8 cellular contexts compared by ENCODE assay signal in the genomic region with DNA sequence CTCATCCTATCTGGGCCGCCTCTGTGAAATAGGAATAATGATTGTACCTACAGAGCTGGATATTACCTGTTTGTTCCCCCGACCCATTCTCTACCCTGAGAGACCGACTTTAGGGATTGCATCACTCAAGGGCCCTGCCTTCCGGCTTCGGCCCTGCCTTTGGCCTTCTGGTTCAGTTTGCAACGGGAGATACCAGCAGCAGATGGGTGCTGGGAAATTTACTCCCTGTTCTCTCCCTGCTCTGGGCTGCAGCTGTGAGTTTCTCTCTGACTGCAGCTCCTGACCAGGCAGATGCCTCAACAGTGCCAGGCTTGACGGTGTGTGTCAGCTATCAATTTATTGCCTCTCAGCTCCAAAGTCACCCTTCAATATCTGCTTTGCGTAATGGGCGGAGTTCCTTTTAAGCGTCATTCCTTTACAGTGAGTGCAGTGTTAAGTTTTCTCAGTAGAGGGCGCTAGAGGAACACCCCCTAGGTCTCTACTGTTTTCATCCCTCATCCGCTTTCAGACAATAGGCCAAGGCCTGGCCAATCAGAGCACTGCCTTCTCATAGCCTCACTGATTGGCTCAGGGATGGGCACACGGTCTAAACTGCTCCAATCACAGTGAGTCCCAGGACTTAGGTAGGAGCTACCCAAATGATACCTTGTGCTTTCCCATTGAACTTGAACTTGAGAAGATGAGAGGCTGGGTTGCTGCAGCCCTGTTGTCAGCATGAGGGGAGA. TPM values are rescaled to one million over a fixed set of nuclear protein-coding genes. Genes with fewer than 3 reads are reported as not detected.
DNase-seq lines count a peak whose midpoint lies in the region; TF ChIP-seq lines count a peak whose summit lies in the region.

No MANE protein-coding gene starts in this region.

- intact Hi-C loops in A673 (cut with micrococcal nuclease; ENCODE audit: unreplicated experiment) (no loop called here), adrenal gland (cut with DNase I) (loop anchor here in 1 of 2 donors (10.0 kb wide), 1 partner anchor 602 kb away; no protein-coding TSS in a partner anchor), vagina (cut with DNase I) (no loop called here)

- POLR2A ChIA-PET in A673 (lab: Charles Lee; ENCODE audit: low non-redundant PET): no interaction called here

- CTCF ChIA-PET in A673 (lab: Charles Lee): interaction anchor here (0.5 to 2.0 kb wide), 16 partner anchors 11 to 836 kb away, joined by 3 to 8 read pairs (median 3); no protein-coding TSS in a partner anchor

- no peak overlapping the region for H3K27ac ChIP-seq in A673 (ENCODE audit: low read depth, low read length, poor library complexity, severe bottlenecking)
- no peak overlapping the region for H3K27ac ChIP-seq in HL-60 (replicated peaks)
- H3K27ac ChIP-seq in adrenal gland: no peak overlapping the region
- peak overlapping the region; percentile 85 for H3K27ac ChIP-seq in iPS-18a (ENCODE audit: low read length)
- no peak overlapping the region for H3K27ac ChIP-seq in vagina

- H3K27me3 ChIP-seq in A673 (replicated peaks; ENCODE audit: insufficient read depth, low read depth, low read length, poor library complexity): no peaks in the 10 kb centered on the region
- no peaks in the 10 kb centered on the region; the same call in none of the 2 replicates for H3K27me3 ChIP-seq in GM06990 (replicated peaks; ENCODE audit: control insufficient read depth, insufficient read depth, low read length)
- no peaks in the 10 kb centered on the region for H3K27me3 ChIP-seq in HL-60 (ENCODE audit: insufficient read depth, poor library complexity, severe bottlenecking)
- peaks cover 11% of the 10 kb centered on the region for H3K27me3 ChIP-seq in adrenal gland
- no peaks in the 10 kb centered on the region for H3K27me3 ChIP-seq in iPS-18a (ENCODE audit: control insufficient read depth, insufficient read depth, low read length)
- H3K27me3 ChIP-seq in vagina: no peaks in the 10 kb centered on the region

- BruUV-seq in A673 (replicated peaks; lab: Mats Ljungman, UMichigan): no TSS peak

- DNase-seq in A673 (ENCODE audit: low spot score) (peak; percentile 96), GM06990 (ENCODE audit: extremely low read depth, insufficient read length) (no peak), HL-60 (ENCODE audit: low read depth in 1 of 2, low spot score in 1 of 2) (peak; percentile 32 to 53), NOMO-1 (lab: John Stamatoyannopoulos, UW; ENCODE audit: unreplicated experiment in 2 of 2) (peak; percentile 83 to 89), adrenal gland (peak in 2 of 7 donors; percentile 22 to 33), vagina (ENCODE audit: extremely low spot score in 2 of 2) (no peak)
- DNase-seq in stimulated activated CD4-positive, alpha-beta T cell treated with anti-CD3 and anti-CD28 coated beads, TNF-alpha, amount 100 ng/mL, for 24 hours (ENCODE audit: low read depth in 3 of 3): peak in 2 of 3 experiments; percentile 20 to 40

- WGBS in adrenal gland, 4 donors: 28 to 43% (median 36%) methylated on average over 12 to 13 of the region's 13 CpGs

- H3K4me1 ChIP-seq in A673 (ENCODE audit: insufficient read depth, low read length, poor library complexity, severe bottlenecking) (no peaks in the 10 kb centered on the region), adrenal gland (replicated peaks in 1 of 2) (no peaks in the 10 kb centered on the region), iPS-18a (ENCODE audit: control insufficient read depth, low read depth, low read length) (peaks cover 15% of the 10 kb centered on the region), vagina (no peaks in the 10 kb centered on the region)

- peak overlapping the region; percentile 73 for H3K9ac ChIP-seq in iPS-18a (ENCODE audit: low read length)

- H3K9me3 ChIP-seq in A673 (ENCODE audit: low read depth, low read length, poor library complexity, severe bottlenecking) (no peaks in the 10 kb centered on the region), adrenal gland (replicated peaks in 1 of 3) (no peaks in the 10 kb centered on the region), iPS-18a (ENCODE audit: control insufficient read depth, low read depth, low read length) (no peaks in the 10 kb centered on the region), vagina (no peaks in the 10 kb centered on the region)

- no peaks in the 10 kb centered on the region for H3K36me3 ChIP-seq in A673 (ENCODE audit: insufficient read depth, low read length, poor library complexity, severe bottlenecking)
- H3K36me3 ChIP-seq in GM06990 (ENCODE audit: control insufficient read depth, insufficient read depth, low read length): no peaks in the 10 kb centered on the region
- H3K36me3 ChIP-seq in adrenal gland (replicated peaks in 1 of 2): no peaks in the 10 kb centered on the region
- no peaks in the 10 kb centered on the region for H3K36me3 ChIP-seq in iPS-18a (ENCODE audit: control insufficient read depth, low read depth, low read length)
- H3K36me3 ChIP-seq in vagina: no peaks in the 10 kb centered on the region

- TF ChIP-seq POLR2A in adrenal gland (IDR thresholded peaks at IDR 0.05): no peak
- TF ChIP-seq POLR2A in vagina (IDR thresholded peaks at IDR 0.05): no peak

- no peak overlapping the region for H3K4me3 ChIP-seq in A673 (ENCODE audit: low read depth, low read length, poor library complexity, severe bottlenecking)
- no peak overlapping the region for H3K4me3 ChIP-seq in GM06990 (replicated peaks; ENCODE audit: low read depth, low read length)
- no peak overlapping the region for H3K4me3 ChIP-seq in HL-60 (replicated peaks; ENCODE audit: insufficient read depth, low read length)
- H3K4me3 ChIP-seq in adrenal gland: no peak overlapping the region
- H3K4me3 ChIP-seq in iPS-18a (ENCODE audit: low read length): peak overlapping the region; percentile 48
- H3K4me3 ChIP-seq in vagina: no peak overlapping the region

- TF ChIP-seq CTCF in A673 (conservative IDR thresholded peaks at IDR 0.05; ENCODE audit: low read depth, low read length): peak; percentile 93
- peak; percentile 44 for TF ChIP-seq CTCF in GM06990 (IDR thresholded peaks at IDR 0.05; ENCODE audit: insufficient read depth, low read length, poor library complexity, severe bottlenecking)
- TF ChIP-seq CTCF in HL-60 (IDR thresholded peaks at IDR 0.05; ENCODE audit: insufficient read depth, low read length): peak; percentile 51
- peak in 4 of 6 experiments; percentile 31 to 49 (median 37) for TF ChIP-seq CTCF in adrenal gland (IDR thresholded peaks at IDR 0.05)
- TF ChIP-seq CTCF in vagina (IDR thresholded peaks at IDR 0.05): no peak

RNA-seq across cellular contexts. Expression of gene KCNG1, which starts 30.0 kb away (rescaled TPM):
- 19.6 and 22.7 TPM in 2 replicates for total RNA-seq in A673 (2021)
- total RNA-seq in adrenal gland: 1 to 10 TPM in 3 of 8 donors, under 1 TPM in 2, not detected in 3; 0.14 to 4.7 (median 1.7) TPM
- polyA plus RNA-seq in adrenal gland: 1 to 10 TPM in 2 of 3 donors, under 1 TPM in 1; 0.95 to 5.3 (median 1.3) TPM
- 7.9 TPM for total RNA-seq in vagina

RNA-seq across cellular contexts. Expression of gene MOCS3, which starts 34.3 kb away (rescaled TPM):
- total RNA-seq in A673 (2021) (5.3 and 5.9 TPM in 2 replicates), adrenal gland (1 to 10 TPM; 4.2 to 7.5 (median 5.9) TPM), vagina (3.2 TPM)
- polyA plus RNA-seq in adrenal gland: 1 to 10 TPM; 1.0 to 3.3 (median 1.1) TPM

RNA-seq across cellular contexts. Expression of gene DPM1, which starts 34.6 kb away (rescaled TPM):
- total RNA-seq in A673 (2021) (62.5 and 65.5 TPM in 2 replicates), adrenal gland (10 to 100 TPM; 33.2 to 64.6 (median 42.9) TPM), vagina (21.1 TPM)
- 100 to 1,000 TPM in 1 of 3 donors, 10 to 100 TPM in 2; 21.0 to 145 (median 23.2) TPM for polyA plus RNA-seq in adrenal gland

Comparison
In these comparisons a context has a peak if more than half of its experiments do, and no peak if none do; other contexts are left out.
1. DNase-seq: peak in A673 (single experiment), HL-60 (2 of 2), NOMO-1 (2 of 2) and stimulated activated CD4-positive, alpha-beta T cell treated with anti-CD3 and anti-CD28 coated beads, TNF-alpha, amount 100 ng/mL, for 24 hours (2 of 3); none in GM06990 (single experiment) and vagina (0 of 2).
2. CTCF ChIP-seq: peak in A673 (single experiment), GM06990 (single experiment), HL-60 (single experiment) and adrenal gland (4 of 6); none in vagina (0 of 3).